In genomic region chr1:200410566-200410878, GRCh38 we compare ENCODE assay signal across 8 cellular contexts. TPM values are rescaled to one million over a fixed set of nuclear protein-coding genes. Genes with fewer than 3 reads are reported as not detected.
DNase-seq lines count a peak whose midpoint lies in the region; ATAC-seq and TF ChIP-seq lines count a peak whose summit lies in the region.

No MANE protein-coding gene starts in this region.

- H3K9ac ChIP-seq in OCI-LY3 (ENCODE audit: low read length): peak overlapping the region; percentile 92
- peak overlapping the region in 1 of 2 donors; percentile 68 for H3K9ac ChIP-seq in duodenal mucosa (ENCODE audit: low read depth in 1 of 2, low read length in 2 of 2)

- peaks cover 43% of the 10 kb centered on the region for H3K79me2 ChIP-seq in OCI-LY3 (ENCODE audit: low read length)

- no peaks in the 10 kb centered on the region for H3K9me3 ChIP-seq in OCI-LY3 (ENCODE audit: insufficient read depth, low read length)
- H3K9me3 ChIP-seq in duodenal mucosa (ENCODE audit: control insufficient read depth in 1 of 2, low read length in 2 of 2): no peaks in the 10 kb centered on the region

- peaks cover 37% of the 10 kb centered on the region for H3K36me3 Mint-ChIP-seq in natural killer cell treated with Interleukin-12 subunit alpha and Interleukin-12 subunit beta and Interleukin-15 and Interleukin-18, amount 100 ng/mL, for 72 hours

- H3K36me3 ChIP-seq in OCI-LY3 (replicated peaks; ENCODE audit: low read depth, low read length) (peaks cover 35% of the 10 kb centered on the region), duodenal mucosa (ENCODE audit: control insufficient read depth in 1 of 2, insufficient read depth in 2 of 2, low read length in 2 of 2) (peaks cover 0 to 3% of the 10 kb centered on the region in 2 donors)

- DNase-seq in ELF-1 (ENCODE audit: low read depth, low spot score) (peak; percentile 70), pons (ENCODE audit: low spot score) (no peak), activated gamma-delta T cell (lab: John Stamatoyannopoulos, UW) (no peak), EL (no peak)
- no peak for DNase-seq in natural killer cell treated with Interleukin-12 subunit alpha and Interleukin-12 subunit beta and Interleukin-15 and Interleukin-18, amount 100 ng/mL, for 72 hours (ENCODE audit: low spot score)

- no peak for TF ChIP-seq CTCF in OCI-LY3 (IDR thresholded peaks at IDR 0.05; ENCODE audit: low read depth, low read length)

- peak overlapping the region; percentile 82 for H2AFZ ChIP-seq in OCI-LY3 (ENCODE audit: low read depth, low read length)

- H3K27me3 Mint-ChIP-seq in natural killer cell treated with Interleukin-12 subunit alpha and Interleukin-12 subunit beta and Interleukin-15 and Interleukin-18, amount 100 ng/mL, for 72 hours: peaks cover 0 to 3% of the 10 kb centered on the region in 2 donors

- peaks cover 45 to 57% of the 10 kb centered on the region in 2 donors for H3K4me1 Mint-ChIP-seq in natural killer cell treated with Interleukin-12 subunit alpha and Interleukin-12 subunit beta and Interleukin-15 and Interleukin-18, amount 100 ng/mL, for 72 hours (ENCODE audit: low read depth in 2 of 2)

- peak overlapping the region; percentile 92 to 97 for H3K27ac Mint-ChIP-seq in natural killer cell treated with Interleukin-12 subunit alpha and Interleukin-12 subunit beta and Interleukin-15 and Interleukin-18, amount 100 ng/mL, for 72 hours

- peaks cover 36% of the 10 kb centered on the region for H4K20me1 ChIP-seq in OCI-LY3 (ENCODE audit: insufficient read depth, low read length)

- H3K4me3 Mint-ChIP-seq in natural killer cell treated with Interleukin-12 subunit alpha and Interleukin-12 subunit beta and Interleukin-15 and Interleukin-18, amount 100 ng/mL, for 72 hours: peak overlapping the region; percentile 94

- no peaks in the 10 kb centered on the region for H3K9me3 Mint-ChIP-seq in natural killer cell treated with Interleukin-12 subunit alpha and Interleukin-12 subunit beta and Interleukin-15 and Interleukin-18, amount 100 ng/mL, for 72 hours

- peak overlapping the region; percentile 55 for H3K27ac ChIP-seq in OCI-LY3 (ENCODE audit: low read length)
- H3K27ac ChIP-seq in duodenal mucosa (ENCODE audit: low read depth, low read length): no peak overlapping the region

- peak; percentile 18 for ATAC-seq in HG03135 (IDR thresholded peaks at IDR 0.05; ENCODE audit: unreplicated experiment)
- ATAC-seq in natural killer cell treated with Interleukin-12 subunit alpha and Interleukin-12 subunit beta and Interleukin-15 and Interleukin-18, amount 100 ng/mL, for 72 hours: no peak

- H3K4me1 ChIP-seq in OCI-LY3 (ENCODE audit: low read length) (peaks cover 68% of the 10 kb centered on the region), duodenal mucosa (ENCODE audit: control insufficient read depth in 1 of 2, insufficient read depth in 2 of 2, low read length in 2 of 2) (peaks cover 30 to 39% of the 10 kb centered on the region in 2 donors)

- H3K4me3 ChIP-seq in OCI-LY3 (ENCODE audit: low read length): peak overlapping the region; percentile 88
- peak overlapping the region; percentile 95 for H3K4me3 ChIP-seq in duodenal mucosa (ENCODE audit: low read depth in 1 of 2, low read length in 2 of 2)

- H3K4me2 ChIP-seq in OCI-LY3 (ENCODE audit: low read length): peak overlapping the region; percentile 93

- H3K27me3 ChIP-seq in OCI-LY3 (ENCODE audit: low read depth, low read length) (no peaks in the 10 kb centered on the region), duodenal mucosa (ENCODE audit: control insufficient read depth in 1 of 2, insufficient read depth in 2 of 2, low read length in 2 of 2) (no peaks in the 10 kb centered on the region)

RNA-seq across cellular contexts. Expression of gene ZNF281, which starts 0.7 kb away (rescaled TPM):
- 10 to 100 TPM; 29.8 to 31.3 TPM for total RNA-seq in natural killer cell treated with Interleukin-12 subunit alpha and Interleukin-12 subunit beta and Interleukin-15 and Interleukin-18, amount 100 ng/mL, for 72 hours
